In the genomic region with DNA sequence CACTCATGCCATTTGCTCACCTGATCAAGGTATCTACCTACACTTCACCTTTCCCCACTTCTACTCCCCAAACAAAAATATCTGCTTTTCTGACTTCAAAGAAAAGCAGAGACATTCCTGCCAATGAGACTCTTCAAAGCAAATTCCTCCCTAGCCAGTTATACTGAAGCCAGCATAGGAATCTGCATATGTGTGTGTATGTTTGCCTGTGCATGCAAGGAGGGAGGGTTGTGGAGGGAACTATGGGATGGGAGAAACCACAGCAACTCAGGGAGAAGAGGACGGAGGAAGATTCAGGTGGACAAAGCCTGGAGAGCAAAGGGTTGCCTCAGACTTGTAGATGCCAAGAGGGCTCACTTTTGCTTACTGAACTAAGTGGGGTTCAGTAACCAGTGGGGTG, we compare ENCODE assay signal across 19 cellular contexts. TPM values are rescaled to one million over a fixed set of nuclear protein-coding genes. Genes with fewer than 3 reads are reported as not detected.
DNase-seq lines count a peak whose midpoint lies in the region; ATAC-seq and TF ChIP-seq lines count a peak whose summit lies in the region.
"Had no signal": no experiment of that assay in that cellular context is flagged by ENCODE, and none has a peak within 500 bp of the region (broad histone marks: within the 10 kb centered on the region; RNA-seq: fewer than 3 reads in every experiment).

No MANE protein-coding gene starts in this region.

- H3K27ac ChIP-seq in HEK293 (ENCODE audit: extremely low read depth, low read depth, low read length) (no peak overlapping the region), endodermal cell (ENCODE audit: low read depth, low read length) (no peak overlapping the region), left ventricle myocardium inferior (replicated peaks) (no peak overlapping the region)
- H3K27ac ChIP-seq: BLaER1 had no signal

- H3K4me1 ChIP-seq in Caco-2 (peaks cover 20% of the 10 kb centered on the region), HEK293 (ENCODE audit: control insufficient read depth, insufficient read depth, low read length) (no peaks in the 10 kb centered on the region), endodermal cell (ENCODE audit: control insufficient read depth, insufficient read depth, low read length) (no peaks in the 10 kb centered on the region), left ventricle myocardium inferior (peaks cover 15% of the 10 kb centered on the region)
- H3K4me1 ChIP-seq: BLaER1 had no signal

- no peaks in the 10 kb centered on the region for H3K27me3 Mint-ChIP-seq in Caco-2 (ENCODE audit: insufficient read depth, unreplicated experiment)
- H3K27me3 Mint-ChIP-seq in endodermal cell (ENCODE audit: insufficient read depth), result peaks cover 51% of the 10 kb centered on the region
- H3K27me3 Mint-ChIP-seq in stimulated activated naive CD8-positive, alpha-beta T cell treated with anti-CD3 and anti-CD28 coated beads, Interleukin-15, amount 100 ng/mL, for 72 hours, result no peaks in the 10 kb centered on the region

- CTCF ChIA-PET in Caco-2 (lab: Charles Lee) (no interaction called here), HEK293 (lab: Yijun Ruan, JAX) (no interaction called here)

- H3K4me3 ChIP-seq in Caco-2 (ENCODE audit: low read depth, low read length) (no peak overlapping the region), HEK293 (ENCODE audit: low read depth, low read length) (no peak overlapping the region), endodermal cell (ENCODE audit: low read length) (no peak overlapping the region), left ventricle myocardium inferior (no peak overlapping the region)
- H3K4me3 ChIP-seq: BLaER1 had no signal

- H3K9ac ChIP-seq in endodermal cell (ENCODE audit: extremely low read depth, low read length, poor library complexity, severe bottlenecking), result no peak overlapping the region
- H3K9ac ChIP-seq: BLaER1 had no signal

- H3K27ac Mint-ChIP-seq in Caco-2 (ENCODE audit: unreplicated experiment), result peak overlapping the region; percentile 66
- no peak overlapping the region for H3K27ac Mint-ChIP-seq in endodermal cell
- no peak overlapping the region for H3K27ac Mint-ChIP-seq in stimulated activated naive CD8-positive, alpha-beta T cell treated with anti-CD3 and anti-CD28 coated beads, Interleukin-15, amount 100 ng/mL, for 72 hours
- H3K27ac Mint-ChIP-seq: CD14-positive monocyte; CD4-positive, CD25-positive, alpha-beta regulatory T cell had no signal

- WGBS in endodermal cell (ENCODE audit: insufficient coverage in 1 of 2, insufficient read length in 1 of 2), 2 experiments, result 89 to 90% methylated on average over 1 of the region's 1 CpG

- no peaks in the 10 kb centered on the region for H3K36me3 ChIP-seq in Caco-2 (ENCODE audit: control insufficient read depth, insufficient read depth, low read length)
- no peaks in the 10 kb centered on the region for H3K36me3 ChIP-seq in HEK293 (ENCODE audit: control insufficient read depth in 2 of 2, insufficient read depth in 1 of 2, low read length in 2 of 2)
- H3K36me3 ChIP-seq in endodermal cell (ENCODE audit: control insufficient read depth, insufficient read depth, low read length), result no peaks in the 10 kb centered on the region
- no peaks in the 10 kb centered on the region for H3K36me3 ChIP-seq in left ventricle myocardium inferior
- H3K36me3 ChIP-seq: BE2C, BLaER1 had no signal

- H3K9me3 Mint-ChIP-seq in Caco-2 (ENCODE audit: unreplicated experiment) (no peaks in the 10 kb centered on the region), endodermal cell (no peaks in the 10 kb centered on the region)
- no peaks in the 10 kb centered on the region for H3K9me3 Mint-ChIP-seq in stimulated activated naive CD8-positive, alpha-beta T cell treated with anti-CD3 and anti-CD28 coated beads, Interleukin-15, amount 100 ng/mL, for 72 hours
- H3K9me3 Mint-ChIP-seq: CD14-positive monocyte; CD4-positive, alpha-beta memory T cell; CD8-positive, alpha-beta memory T cell had no signal

- H3K27me3 ChIP-seq in Caco-2 (replicated peaks; ENCODE audit: control insufficient read depth, insufficient read depth, low read length) (no peaks in the 10 kb centered on the region), endodermal cell (ENCODE audit: control insufficient read depth, insufficient read depth, low read length, poor library complexity, severe bottlenecking) (peaks cover 68% of the 10 kb centered on the region), left ventricle myocardium inferior (ENCODE audit: low read depth) (peaks cover 7% of the 10 kb centered on the region)
- H3K27me3 ChIP-seq: BLaER1 had no signal

- BruUV-seq in Caco-2 (replicated peaks; lab: Mats Ljungman, UMichigan), result no TSS peak

- peak overlapping the region; percentile 20 for H3K4me3 Mint-ChIP-seq in Caco-2 (ENCODE audit: unreplicated experiment)
- H3K4me3 Mint-ChIP-seq in endodermal cell, result no peak overlapping the region
- no peak overlapping the region for H3K4me3 Mint-ChIP-seq in stimulated activated naive CD8-positive, alpha-beta T cell treated with anti-CD3 and anti-CD28 coated beads, Interleukin-15, amount 100 ng/mL, for 72 hours
- H3K4me3 Mint-ChIP-seq: CD14-positive monocyte; CD4-positive, alpha-beta memory T cell; CD4-positive, CD25-positive, alpha-beta regulatory T cell; CD8-positive, alpha-beta memory T cell had no signal

- H3K4me1 Mint-ChIP-seq in Caco-2 (ENCODE audit: low read depth, unreplicated experiment), result peaks cover 13% of the 10 kb centered on the region
- no peaks in the 10 kb centered on the region for H3K4me1 Mint-ChIP-seq in endodermal cell
- H3K4me1 Mint-ChIP-seq in stimulated activated naive CD8-positive, alpha-beta T cell treated with anti-CD3 and anti-CD28 coated beads, Interleukin-15, amount 100 ng/mL, for 72 hours, result no peaks in the 10 kb centered on the region
- H3K4me1 Mint-ChIP-seq: CD14-positive monocyte; CD4-positive, CD25-positive, alpha-beta regulatory T cell; CD8-positive, alpha-beta memory T cell had no signal

- POLR2A ChIA-PET in Caco-2 (lab: Charles Lee) (interaction anchor here (1.0 kb wide), 1 partner anchor 26 kb away, joined by 4 read pairs; the partner anchor contains the start of gene VDR), HEK293 (lab: Yijun Ruan, JAX) (no interaction called here)

- H3K9me3 ChIP-seq in Caco-2, result no peaks in the 10 kb centered on the region
- H3K9me3 ChIP-seq in HEK293 (ENCODE audit: control insufficient read depth, insufficient read depth, low read depth, low read length), result no peaks in the 10 kb centered on the region
- no peaks in the 10 kb centered on the region for H3K9me3 ChIP-seq in endodermal cell (ENCODE audit: control insufficient read depth, low read length)
- H3K9me3 ChIP-seq in left ventricle myocardium inferior (replicated peaks), result no peaks in the 10 kb centered on the region
- H3K9me3 ChIP-seq: BE2C, BLaER1 had no signal

- DNase-seq in Caco-2 (peak; percentile 59 to 65), endodermal cell (peak; percentile 29), left ventricle myocardium inferior (no peak), NCI-H1048 (lab: John Stamatoyannopoulos, UW) (no peak)
- no peak for DNase-seq in stimulated activated naive CD8-positive, alpha-beta T cell treated with anti-CD3 and anti-CD28 coated beads, Interleukin-15, amount 100 ng/mL, for 72 hours
- DNase-seq: 8988T; ACHN; BE2C; C1 segment of cervical spinal cord; Calu3; CD4-positive, alpha-beta memory T cell; CD4-positive, CD25-positive, alpha-beta regulatory T cell; CD8-positive, alpha-beta memory T cell; COR-L47; DMS79 treated with DMSO at 0.1 percent for 48 hours; GF-D8 had no signal

- TF ChIP-seq CTCF in Caco-2 (IDR thresholded peaks at IDR 0.05; ENCODE audit: insufficient read depth in 1 of 2, low read depth in 1 of 2, low read length in 1 of 2, severe bottlenecking in 1 of 2, unreplicated experiment in 1 of 2), result no peak
- no peak for TF ChIP-seq CTCF in HEK293 (tag by site-specific recombination; IDR thresholded peaks at IDR 0.05)
- TF ChIP-seq CTCF in endodermal cell (conservative IDR thresholded peaks at IDR 0.05), result no peak
- TF ChIP-seq CTCF in left ventricle myocardium inferior (IDR thresholded peaks at IDR 0.05; ENCODE audit: borderline replicate concordance), result no peak

- intact Hi-C loops in Caco-2 (cut with micrococcal nuclease; ENCODE audit: unreplicated experiment), result loop anchor here (1.0 kb wide), 1 partner anchor 26 kb away; no protein-coding TSS in a partner anchor
- intact Hi-C loops in left ventricle myocardium inferior (cut with micrococcal nuclease), result no loop called here

- no peak for ATAC-seq in stimulated activated naive CD8-positive, alpha-beta T cell treated with anti-CD3 and anti-CD28 coated beads, Interleukin-15, amount 100 ng/mL, for 72 hours

- no peaks in the 10 kb centered on the region for H3K36me3 Mint-ChIP-seq in Caco-2 (ENCODE audit: insufficient read depth, unreplicated experiment)
- no peaks in the 10 kb centered on the region for H3K36me3 Mint-ChIP-seq in endodermal cell (ENCODE audit: low read depth)
- H3K36me3 Mint-ChIP-seq: CD14-positive monocyte; CD4-positive, alpha-beta memory T cell; CD4-positive, CD25-positive, alpha-beta regulatory T cell; CD8-positive, alpha-beta memory T cell had no signal

RNA-seq across cellular contexts. Expression of gene VDR, which starts 26.4 kb away (rescaled TPM):
- total RNA-seq in Caco-2 (2022), result 13.6 and 15.4 TPM in 2 replicates
- total RNA-seq in endodermal cell, result under 1 TPM in 1 of 2 donors, not detected in 1; 0.04 TPM
- not detected for polyA plus RNA-seq in endodermal cell (2013, experiment 1 of 2)
- not detected for polyA plus RNA-seq in endodermal cell (2013, experiment 2 of 2)
- 0.33 TPM for total RNA-seq in left ventricle myocardium inferior

RNA-seq across cellular contexts. Expression of gene TMEM106C, which starts 32.2 kb away (rescaled TPM):
- 247 and 281 TPM in 2 replicates for total RNA-seq in Caco-2 (2022)
- 10 to 100 TPM; 17.3 to 61.6 TPM for total RNA-seq in endodermal cell
- polyA plus RNA-seq in endodermal cell (2013, experiment 1 of 2), result 120 TPM
- polyA plus RNA-seq in endodermal cell (2013, experiment 2 of 2), result 114 TPM
- 48.1 TPM for total RNA-seq in left ventricle myocardium inferior

Comparison
In these comparisons a context has a peak if more than half of its experiments do, and no peak if none do; other contexts are left out.
1. DNase-seq: peak in Caco-2 (2 of 2) and endodermal cell (single experiment); none in left ventricle myocardium inferior (single experiment), stimulated activated naive CD8-positive, alpha-beta T cell treated with anti-CD3 and anti-CD28 coated beads, Interleukin-15, amount 100 ng/mL, for 72 hours (0 of 2) and NCI-H1048 (single experiment).
2. RNA of gene VDR, which starts 26.4 kb away (total RNA-seq): 13.6 to 15.4 TPM in Caco-2; 0.33 TPM in left ventricle myocardium inferior (single experiment) and 0.04 TPM in endodermal cell; every median in the first group is over 10 times any median in the second.